In the genomic region with DNA sequence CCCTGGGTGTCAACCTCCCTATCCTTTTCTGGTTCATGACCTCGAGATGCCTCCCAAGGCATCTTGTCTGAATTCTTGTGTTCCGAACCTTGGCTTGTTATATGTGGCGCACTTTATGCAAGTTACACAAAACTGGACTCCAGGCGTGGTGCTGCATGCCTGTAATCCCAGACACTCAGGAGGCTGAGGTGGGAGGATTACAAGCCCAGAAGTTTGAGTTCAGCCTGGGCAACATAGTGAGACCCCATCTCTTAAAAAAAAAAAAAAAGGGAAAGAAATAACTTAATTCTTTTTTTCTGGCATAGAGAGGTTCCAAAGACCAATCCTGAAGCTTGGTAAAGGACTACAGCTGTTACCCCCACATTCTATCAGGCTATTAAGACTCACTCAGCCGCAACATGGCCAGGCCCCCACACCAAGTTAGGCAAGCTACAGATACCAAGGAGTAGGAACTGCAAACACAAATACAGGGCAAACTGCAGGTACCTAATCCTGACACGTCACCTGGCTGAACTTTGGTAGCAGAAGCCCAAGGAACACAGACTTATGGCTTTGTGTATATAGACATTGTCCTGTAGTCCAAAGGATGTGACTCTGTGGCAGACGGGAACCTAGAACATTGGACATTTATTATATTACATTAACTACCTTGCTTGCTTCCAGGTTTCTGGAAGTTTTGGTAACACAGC, we compare ENCODE assay signal across 8 cellular contexts. TPM values are rescaled to one million over a fixed set of nuclear protein-coding genes. Genes with fewer than 3 reads are reported as not detected.
DNase-seq lines count a peak whose midpoint lies in the region; ATAC-seq and TF ChIP-seq lines count a peak whose summit lies in the region.

No MANE protein-coding gene starts in this region.

- H3K9ac ChIP-seq in OCI-LY1 (ENCODE audit: low read length) (peak overlapping the region; percentile 89), endocrine pancreas (ENCODE audit: control insufficient read depth, insufficient read depth, low read length) (peak overlapping the region; percentile 25), neural progenitor cell (no peak overlapping the region)

- H3K27me3 ChIP-seq in OCI-LY1 (ENCODE audit: insufficient read depth, low read length) (no peaks in the 10 kb centered on the region), endocrine pancreas (ENCODE audit: control insufficient read depth, insufficient read depth, low read length) (no peaks in the 10 kb centered on the region), neural progenitor cell (no peaks in the 10 kb centered on the region), testis (no peaks in the 10 kb centered on the region)

- peak overlapping the region; percentile 92 for H3K4me3 ChIP-seq in OCI-LY1 (ENCODE audit: low read depth, low read length, poor library complexity, severe bottlenecking)
- H3K4me3 ChIP-seq in endocrine pancreas (ENCODE audit: control insufficient read depth, insufficient read depth, low read length) = peak overlapping the region; percentile 14
- H3K4me3 ChIP-seq in neural progenitor cell = peak overlapping the region; percentile 86
- H3K4me3 ChIP-seq in testis = peak overlapping the region in 1 of 2 donors; percentile 95

- no peak for ATAC-seq in GM19328 (IDR thresholded peaks at IDR 0.05; ENCODE audit: unreplicated experiment)

- H3K9me3 ChIP-seq in OCI-LY1 (ENCODE audit: low read length) (no peaks in the 10 kb centered on the region), endocrine pancreas (ENCODE audit: control insufficient read depth, low read length) (no peaks in the 10 kb centered on the region), neural progenitor cell (ENCODE audit: low read depth) (no peaks in the 10 kb centered on the region), testis (no peaks in the 10 kb centered on the region)

- H3F3A ChIP-seq in OCI-LY1 (ENCODE audit: insufficient read depth, low read length) = peaks cover 9% of the 10 kb centered on the region; the same call in 1 of the 2 replicates
- H3F3A ChIP-seq in neural progenitor cell (ENCODE audit: low read depth) = peaks cover 8% of the 10 kb centered on the region

- no peaks in the 10 kb centered on the region for H3K79me2 ChIP-seq in OCI-LY1 (ENCODE audit: insufficient read depth, low read length)
- H3K79me2 ChIP-seq in neural progenitor cell (ENCODE audit: low read depth) = peaks cover 36% of the 10 kb centered on the region

- H3K4me2 ChIP-seq in OCI-LY1 (ENCODE audit: low read length) = peak overlapping the region; percentile 85
- peak overlapping the region; percentile 96 for H3K4me2 ChIP-seq in neural progenitor cell

- whole genome bisulfite sequencing in testis, 2 donors = 65% methylated on average over 7 of the region's 7 CpGs

- TF ChIP-seq POLR2A in testis (IDR thresholded peaks at IDR 0.05) = no peak

- no peaks in the 10 kb centered on the region for H3K9me2 ChIP-seq in OCI-LY1 (ENCODE audit: low read depth, low read length)

- intact Hi-C loops in CD14-positive monocyte (cut with micrococcal nuclease) = loop anchor here in 1 of 2 donors (5.0 kb wide), 2 partner anchors 58 to 233 kb away; partner anchors contain the start of genes KMT5B and TCIRG1
- intact Hi-C loops in testis (cut with DNase I; ENCODE audit: low total_unique reads) = no loop called here

- H3K27ac Mint-ChIP-seq in CD14-positive monocyte (peak overlapping the region in 4 of 7 donors; percentile 46 to 97 (median 74)), neural progenitor cell (no peak overlapping the region)

- H2AFZ ChIP-seq in OCI-LY1 (ENCODE audit: low read length) (no peak overlapping the region), neural progenitor cell (replicated peaks) (no peak overlapping the region)

- H3K4me3 Mint-ChIP-seq in CD14-positive monocyte = peak overlapping the region in 1 of 2 donors; percentile 89
- peak overlapping the region; percentile 99 for H3K4me3 Mint-ChIP-seq in neural progenitor cell

- peaks cover 0 to 5% (median 0%) of the 10 kb centered on the region in 3 donors for H3K27me3 Mint-ChIP-seq in CD14-positive monocyte (ENCODE audit: low read depth in 3 of 3)
- no peaks in the 10 kb centered on the region for H3K27me3 Mint-ChIP-seq in neural progenitor cell (ENCODE audit: insufficient read depth, low read depth)

- H3K9me3 Mint-ChIP-seq in CD14-positive monocyte (no peaks in the 10 kb centered on the region), neural progenitor cell (no peaks in the 10 kb centered on the region)

- H4K20me1 ChIP-seq in OCI-LY1 (ENCODE audit: insufficient read depth, low read length) = no peaks in the 10 kb centered on the region
- no peaks in the 10 kb centered on the region for H4K20me1 ChIP-seq in neural progenitor cell (ENCODE audit: low read depth)

- TF ChIP-seq CTCF in CD14-positive monocyte (IDR thresholded peaks at IDR 0.05) (no peak), OCI-LY1 (IDR thresholded peaks at IDR 0.05; ENCODE audit: low read length) (no peak), neural progenitor cell (IDR thresholded peaks at IDR 0.05) (no peak), testis (IDR thresholded peaks at IDR 0.05) (no peak)

- DNase-seq in CD14-positive monocyte (ENCODE audit: low spot score) = no peak
- DNase-seq in neural progenitor cell (ENCODE audit: low spot score) = no peak
- DNase-seq in testis = no peak
- DNase-seq in stimulated activated CD4-positive, alpha-beta T cell treated with anti-CD3 and anti-CD28 coated beads, Interleukin-4, amount 100 ng/mL, for 24 hours = no peak
- no peak for DNase-seq in NCI-H82 (lab: John Stamatoyannopoulos, UW)

- H3K36me3 ChIP-seq in OCI-LY1 (ENCODE audit: insufficient read depth, low read length) = peaks cover 29% of the 10 kb centered on the region
- no peaks in the 10 kb centered on the region for H3K36me3 ChIP-seq in endocrine pancreas (ENCODE audit: control insufficient read depth, insufficient read depth, low read length)
- H3K36me3 ChIP-seq in neural progenitor cell = no peaks in the 10 kb centered on the region
- no peaks in the 10 kb centered on the region for H3K36me3 ChIP-seq in testis (ENCODE audit: low read depth, missing control alignments)

- H3K36me3 Mint-ChIP-seq in CD14-positive monocyte (peaks cover 22 to 25% of the 10 kb centered on the region in 2 donors), neural progenitor cell (peaks cover 2% of the 10 kb centered on the region)

- H3K4me1 ChIP-seq in OCI-LY1 (ENCODE audit: insufficient read depth, low read length, severe bottlenecking) = peaks cover 63% of the 10 kb centered on the region
- H3K4me1 ChIP-seq in endocrine pancreas (ENCODE audit: control insufficient read depth, insufficient read depth, low read length) = peaks cover 5% of the 10 kb centered on the region
- H3K4me1 ChIP-seq in neural progenitor cell = peaks cover 5% of the 10 kb centered on the region
- peaks cover 23% of the 10 kb centered on the region for H3K4me1 ChIP-seq in testis

- H3K4me1 Mint-ChIP-seq in CD14-positive monocyte (peaks cover 61% of the 10 kb centered on the region), neural progenitor cell (peaks cover 27% of the 10 kb centered on the region)

- H3K27ac ChIP-seq in OCI-LY1 (ENCODE audit: low read depth, low read length, poor library complexity, severe bottlenecking) = peak overlapping the region; percentile 62
- H3K27ac ChIP-seq in neural progenitor cell = no peak overlapping the region
- peak overlapping the region in 1 of 2 donors; percentile 86 for H3K27ac ChIP-seq in testis

RNA-seq across cellular contexts. Expression of gene C11orf24, which starts 1.3 kb away (rescaled TPM):
- 10 to 100 TPM in 1 of 2 donors, 1 to 10 TPM in 1; 9.5 to 12.6 TPM for polyA plus RNA-seq in CD14-positive monocyte
- total RNA-seq in neural progenitor cell (ENCODE audit: low replicate concordance) = 9.7 and 19.9 TPM in 2 replicates
- 10 to 100 TPM; 65.7 to 87.7 TPM for total RNA-seq in testis
- 29.6 TPM for polyA plus RNA-seq in testis (ENCODE audit: insufficient read depth, low read depth, low replicate concordance)

RNA-seq across cellular contexts. Expression of gene LRP5, which starts 41.9 kb away (rescaled TPM):
- polyA plus RNA-seq in CD14-positive monocyte (under 1 TPM in 1 of 2 donors, not detected in 1; 0.23 TPM), testis (ENCODE audit: insufficient read depth, low read depth, low replicate concordance) (15.7 TPM)
- total RNA-seq in neural progenitor cell (ENCODE audit: low replicate concordance) (7.3 and 24.0 TPM in 2 replicates), testis (10 to 100 TPM; 20.6 to 21.3 TPM)

RNA-seq across cellular contexts. Expression of gene KMT5B, which starts 57.4 kb away (rescaled TPM):
- polyA plus RNA-seq in CD14-positive monocyte = 10 to 100 TPM; 12.2 to 22.0 TPM
- 48.3 and 62.4 TPM in 2 replicates for total RNA-seq in neural progenitor cell (ENCODE audit: low replicate concordance)
- 10 to 100 TPM; 44.1 to 56.5 TPM for total RNA-seq in testis
- polyA plus RNA-seq in testis (ENCODE audit: insufficient read depth, low read depth, low replicate concordance) = 42.1 TPM
